Comparison of ENCODE assay signal across 11 cellular contexts in genomic region chr6:35214869-35215664, GRCh38. TPM values are rescaled to one million over a fixed set of nuclear protein-coding genes. Genes with fewer than 3 reads are reported as not detected.
DNase-seq lines count a peak whose midpoint lies in the region; ATAC-seq, FAIRE-seq and TF ChIP-seq lines count a peak whose summit lies in the region.
"Had no signal": no experiment of that assay in that cellular context is flagged by ENCODE, and none has a peak within 500 bp of the region (broad histone marks: within the 10 kb centered on the region; RNA-seq: fewer than 3 reads in every experiment).

No MANE protein-coding gene starts in this region.

- H3K4me1 ChIP-seq in CD8-positive, alpha-beta T cell (ENCODE audit: insufficient read depth, low read length), result peaks cover 4% of the 10 kb centered on the region
- H3K4me1 ChIP-seq in SJSA1 (replicated peaks), result peaks cover 21% of the 10 kb centered on the region
- H3K4me1 ChIP-seq in heart right ventricle, result peaks cover 4 to 60% (median 42%) of the 10 kb centered on the region in 9 donors

- no peak overlapping the region for H3K27ac ChIP-seq in CD8-positive, alpha-beta T cell (ENCODE audit: low read depth, low read length)
- H3K27ac ChIP-seq in SJSA1 (no peak overlapping the region), heart right ventricle (peak overlapping the region in 9 of 10 donors; percentile 19 to 79 (median 62))
- H3K27ac ChIP-seq: SK-N-MC had no signal

- CTCF ChIA-PET in CD8-positive, alpha-beta T cell (lab: Charles Lee), result interaction anchor here (0.7 to 2.6 kb wide), 4 partner anchors 9 to 756 kb away, joined by 3 to 11 read pairs (median 3); no protein-coding TSS in a partner anchor
- CTCF ChIA-PET in GM10248 (lab: Yijun Ruan, JAX), result interaction anchor here (0.9 to 3.4 kb wide), 6 partner anchors 10 to 755 kb away, joined by 3 to 23 read pairs (median 4); no protein-coding TSS in a partner anchor

- no peak overlapping the region for H3K27ac Mint-ChIP-seq in CD8-positive, alpha-beta T cell
- peak overlapping the region; percentile 46 for H3K27ac Mint-ChIP-seq in osteocyte (ENCODE audit: unreplicated experiment)

- no peaks in the 10 kb centered on the region for H3K36me3 ChIP-seq in CD8-positive, alpha-beta T cell (ENCODE audit: insufficient read depth, low read length)
- H3K36me3 ChIP-seq in SJSA1 (no peaks in the 10 kb centered on the region; the same call in 1 of the 2 replicates), heart right ventricle (no peaks in the 10 kb centered on the region)

- peaks cover 10% of the 10 kb centered on the region for H3K4me1 Mint-ChIP-seq in CD8-positive, alpha-beta T cell (ENCODE audit: low read depth)
- H3K4me1 Mint-ChIP-seq in osteocyte (ENCODE audit: unreplicated experiment), result peaks cover 46% of the 10 kb centered on the region

- no peaks in the 10 kb centered on the region for H3K36me3 Mint-ChIP-seq in CD8-positive, alpha-beta T cell
- H3K36me3 Mint-ChIP-seq in osteocyte (ENCODE audit: unreplicated experiment), result no peaks in the 10 kb centered on the region

- POLR2A ChIA-PET in CD8-positive, alpha-beta T cell (lab: Charles Lee), result no interaction called here
- POLR2A ChIA-PET in GM10248 (lab: Yijun Ruan, JAX), result no interaction called here

- no peak for ATAC-seq in CD8-positive, alpha-beta T cell
- ATAC-seq in heart right ventricle, result peak in 7 of 8 donors; percentile 8 to 62 (median 41)
- ATAC-seq in HG03135 (IDR thresholded peaks at IDR 0.05; ENCODE audit: unreplicated experiment), result no peak

- no peaks in the 10 kb centered on the region for H3K9me3 ChIP-seq in CD8-positive, alpha-beta T cell (ENCODE audit: low read length)
- no peaks in the 10 kb centered on the region; the same call in 1 of the 2 replicates for H3K9me3 ChIP-seq in SJSA1 (replicated peaks)
- no peaks in the 10 kb centered on the region for H3K9me3 ChIP-seq in heart right ventricle

- H3K4me3 Mint-ChIP-seq in CD8-positive, alpha-beta T cell, result peak overlapping the region; percentile 8
- peak overlapping the region; percentile 74 for H3K4me3 Mint-ChIP-seq in osteocyte (ENCODE audit: unreplicated experiment)

- 29 to 34% methylated on average over 18 of the region's 18 CpGs for WGBS in heart right ventricle, 2 donors

- H3K9me3 Mint-ChIP-seq in CD8-positive, alpha-beta T cell, result no peaks in the 10 kb centered on the region
- no peaks in the 10 kb centered on the region for H3K9me3 Mint-ChIP-seq in osteocyte (ENCODE audit: unreplicated experiment)

- H3K4me3 ChIP-seq in CD8-positive, alpha-beta T cell (ENCODE audit: low read depth, low read length), result no peak overlapping the region
- H3K4me3 ChIP-seq in SJSA1, result peak overlapping the region; percentile 56
- H3K4me3 ChIP-seq in heart right ventricle, result peak overlapping the region; percentile 41 to 65 (median 62)

- no peak for DNase-seq in CD8-positive, alpha-beta T cell
- no peak for DNase-seq in SJSA1 (ENCODE audit: low read depth in 1 of 2, low spot score in 2 of 2)
- no peak for DNase-seq in heart right ventricle
- DNase-seq in osteocyte (ENCODE audit: extremely low spot score, unreplicated experiment), result no peak
- DNase-seq in urothelium cell line (ENCODE audit: low spot score), result no peak
- no peak for DNase-seq in GM10248 (ENCODE audit: extremely low spot score)
- no peak for DNase-seq in NCI-H510A (lab: John Stamatoyannopoulos, UW)
- DNase-seq: central memory CD4-positive, alpha-beta T cell; DND-41 had no signal

- intact Hi-C loops in CD8-positive, alpha-beta T cell (cut with DNase I, micrococcal nuclease), result no loop called here
- intact Hi-C loops in heart right ventricle (cut with DNase I), result no loop called here

- no peak for TF ChIP-seq CTCF in CD8-positive, alpha-beta T cell (IDR thresholded peaks at IDR 0.05)
- TF ChIP-seq CTCF in heart right ventricle (IDR thresholded peaks at IDR 0.05), result no peak
- no peak for TF ChIP-seq CTCF in osteocyte (IDR thresholded peaks at IDR 0.05)
- no peak for TF ChIP-seq CTCF in GM10248 (IDR thresholded peaks at IDR 0.05; ENCODE audit: control extremely low read depth, extremely low read depth, low read depth, missing control alignments)

- peaks cover 31% of the 10 kb centered on the region for H3K27me3 ChIP-seq in CD8-positive, alpha-beta T cell (ENCODE audit: insufficient read depth, low read length)
- H3K27me3 ChIP-seq in SJSA1 (replicated peaks) (0 out of 2 replicates have a peak, but pooled peaks cover 3% of the 10 kb centered on the region), heart right ventricle (peaks cover 0 to 60% (median 20%) of the 10 kb centered on the region in 7 donors)

- FAIRE-seq in urothelium cell line (lab: Jason Lieb, UNC), result no peak

- peaks cover 64% of the 10 kb centered on the region for H3K27me3 Mint-ChIP-seq in CD8-positive, alpha-beta T cell (ENCODE audit: low read depth)
- peaks cover 16% of the 10 kb centered on the region for H3K27me3 Mint-ChIP-seq in osteocyte (ENCODE audit: unreplicated experiment)

RNA-seq across cellular contexts. Expression of gene SCUBE3, which starts 1.3 kb away (rescaled TPM):
- total RNA-seq in CD8-positive, alpha-beta T cell, result not detected
- total RNA-seq in SJSA1 (2014; rRNA removed; shearing (Covaris generic)), result 2.6 and 4.7 TPM in 2 replicates
- total RNA-seq in heart right ventricle (10 to 100 TPM in 4 of 10 donors, 1 to 10 TPM in 6; 4.9 to 18.8 (median 9.0) TPM), osteocyte (14.8 and 16.3 TPM in 2 replicates)
- polyA plus RNA-seq in heart right ventricle, result 1 to 10 TPM; 1.2 to 5.6 TPM

RNA-seq across cellular contexts. Expression of gene ZNF76, which starts 44.5 kb away (rescaled TPM):
- total RNA-seq in CD8-positive, alpha-beta T cell, result 10 to 100 TPM; 54.6 to 57.8 TPM
- total RNA-seq in SJSA1 (2014; rRNA removed; shearing (Covaris generic)), result 8.2 and 15.6 TPM in 2 replicates
- 10 to 100 TPM; 29.8 to 48.9 (median 37.8) TPM for total RNA-seq in heart right ventricle
- polyA plus RNA-seq in heart right ventricle, result 10 to 100 TPM; 17.9 to 67.1 TPM
- 29.3 and 32.9 TPM in 2 replicates for total RNA-seq in osteocyte

Comparison
In these comparisons a context has a peak if more than half of its experiments do, and no peak if none do; other contexts are left out.
1. ATAC-seq: peak in heart right ventricle (7 of 8); none in CD8-positive, alpha-beta T cell (single experiment) and HG03135 (single experiment).
2. H3K27ac ChIP-seq: peak in heart right ventricle (9 of 10); none in CD8-positive, alpha-beta T cell (single experiment) and SJSA1 (single experiment).